In the genomic region with DNA sequence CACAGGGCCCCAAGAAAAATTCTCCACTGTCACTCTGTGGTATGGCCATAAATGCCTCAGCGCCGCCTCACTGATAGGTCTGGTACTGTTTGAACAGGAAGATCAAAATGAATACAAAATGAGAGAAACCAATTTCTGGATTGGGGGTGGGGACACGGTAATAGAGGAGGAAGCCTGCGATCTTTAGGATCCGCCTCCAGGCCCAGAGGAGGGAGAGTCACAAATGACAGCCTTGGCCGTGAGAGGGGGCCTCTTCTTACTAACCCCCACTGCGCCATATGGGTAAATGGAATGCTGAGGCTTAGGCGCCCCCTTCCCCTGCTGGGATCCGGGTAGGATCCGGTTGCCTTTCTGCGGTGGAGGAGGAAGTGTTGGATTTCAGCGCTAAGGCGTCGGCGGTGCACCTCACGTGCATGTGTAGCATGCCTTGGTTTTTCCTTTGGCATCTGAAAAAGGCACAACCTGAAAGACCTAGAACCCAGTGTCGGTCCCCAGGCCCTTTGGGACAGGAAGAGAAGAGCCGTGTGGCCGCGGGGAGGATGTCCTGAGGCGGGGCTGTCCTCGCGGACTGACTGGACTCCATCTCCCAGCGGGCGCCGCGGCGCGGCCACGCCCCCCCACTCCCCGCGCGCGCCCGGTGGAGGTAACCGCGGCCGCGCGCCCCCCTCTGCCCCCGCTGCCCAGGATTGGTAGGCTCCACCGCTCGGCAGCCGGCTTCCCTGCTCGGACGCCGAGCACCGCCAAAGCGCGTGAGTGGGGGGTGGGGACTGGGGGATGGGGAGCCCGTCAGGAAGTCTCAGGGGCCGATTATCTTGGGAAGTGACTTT, we compare ENCODE assay signal across 8 cellular contexts. TPM values are rescaled to one million over a fixed set of nuclear protein-coding genes. Genes with fewer than 3 reads are reported as not detected.
A peak's percentile ranks its signal among the peaks of the same experiment; 100 is the strongest.
DNase-seq lines count a peak whose midpoint lies in the region; ATAC-seq and TF ChIP-seq lines count a peak whose summit lies in the region.

No MANE protein-coding gene starts in this region.

- no peak overlapping the region for H4K8ac ChIP-seq in H9 (replicated peaks; ENCODE audit: insufficient read length, low read depth, low read length)

- no peak for TF ChIP-seq EP300 in neural cell (conservative IDR thresholded peaks at IDR 0.05; ENCODE audit: poor library complexity, severe bottlenecking)

- WGBS in H9 (ENCODE audit: extremely low coverage, insufficient read length, low lambda C conversion rate): no CpG with 5 or more reads among the region's 52 CpGs

- H3K36me3 ChIP-seq in Loucy (ENCODE audit: insufficient read depth, low read length): peaks cover 1% of the 10 kb centered on the region; the same call in 1 of the 2 replicates
- no peaks in the 10 kb centered on the region for H3K36me3 ChIP-seq in neural cell (ENCODE audit: insufficient read depth, low read length)

- H3K79me1 ChIP-seq in H9 (ENCODE audit: insufficient read depth, low read depth, low read length, poor library complexity, severe bottlenecking): no peaks in the 10 kb centered on the region

- H3K27ac ChIP-seq in H9 (ENCODE audit: insufficient read length, low read depth, low read length): peak overlapping the region; percentile 30
- peak overlapping the region; percentile 89 for H3K27ac ChIP-seq in neural cell (ENCODE audit: low read length)

- ATAC-seq in stimulated activated naive CD8-positive, alpha-beta T cell treated with anti-CD3 and anti-CD28 coated beads, Interleukin-15, amount 100 ng/mL, for 72 hours: peak; percentile 74

- no peak overlapping the region for H4K91ac ChIP-seq in H9 (ENCODE audit: insufficient read length, low read depth, low read length)

- H3K9ac ChIP-seq in H9 (ENCODE audit: extremely low read depth, insufficient read length, low read length) (no peak overlapping the region), Loucy (ENCODE audit: low read depth, low read length, poor library complexity, severe bottlenecking) (peak overlapping the region; percentile 87), neural cell (ENCODE audit: low read length) (peak overlapping the region; percentile 84)

- peak overlapping the region; percentile 75 for H3K4me3 ChIP-seq in Loucy (ENCODE audit: low read length, poor library complexity, severe bottlenecking)
- H3K4me3 ChIP-seq in neural cell (ENCODE audit: low read length): peak overlapping the region; percentile 75

- H3K36me3 Mint-ChIP-seq in H9 (ENCODE audit: insufficient read depth in 1 of 3, low read depth in 3 of 3): peaks cover under 1 to 6% (median 2%) of the 10 kb centered on the region in 3 experiments; a peak in 6 of 7 replicates

- peak overlapping the region; percentile 37 for H3K18ac ChIP-seq in H9 (ENCODE audit: insufficient read length, low read depth, low read length)

- H4K20me1 ChIP-seq in H9 (ENCODE audit: control insufficient read depth, insufficient read depth, insufficient read length): no peaks in the 10 kb centered on the region
- peaks cover 36% of the 10 kb centered on the region for H4K20me1 ChIP-seq in Loucy (ENCODE audit: insufficient read depth, low read length, poor library complexity, severe bottlenecking)
- peaks cover 3% of the 10 kb centered on the region for H4K20me1 ChIP-seq in neural cell (ENCODE audit: insufficient read depth)

- H2AK5ac ChIP-seq in H9 (ENCODE audit: insufficient read length, low read length): no peak overlapping the region

- peak; percentile 90 for DNase-seq in EL
- peak; percentile 92 for DNase-seq in H9
- peak; percentile 88 for DNase-seq in SHP77 treated with DMSO at 0.1 percent for 48 hours (lab: John Stamatoyannopoulos, UW)
- peak; percentile 75 for DNase-seq in activated gamma-delta T cell (lab: John Stamatoyannopoulos, UW)
- DNase-seq in fibroblast of the conjunctiva (ENCODE audit: low read depth): peak; percentile 68
- peak; percentile 86 to 88 for DNase-seq in stimulated activated naive CD8-positive, alpha-beta T cell treated with anti-CD3 and anti-CD28 coated beads, Interleukin-15, amount 100 ng/mL, for 72 hours

- peak overlapping the region; percentile 82; the same call in 1 of the 2 replicates for H3K14ac ChIP-seq in H9 (ENCODE audit: insufficient read depth, low read length)

- H3K23ac ChIP-seq in H9 (ENCODE audit: insufficient read length, low read depth, low read length): no peak overlapping the region

- no peak overlapping the region for H2BK120ac ChIP-seq in H9 (ENCODE audit: low read depth, low read length, poor library complexity, severe bottlenecking)

- H3K79me2 ChIP-seq in H9 (ENCODE audit: insufficient read depth, low read length) (peaks cover 12% of the 10 kb centered on the region; the same call in 1 of the 2 replicates), Loucy (ENCODE audit: insufficient read depth, low read length) (peaks cover 39% of the 10 kb centered on the region), neural cell (replicated peaks; ENCODE audit: insufficient read depth, low read length) (peaks cover 34% of the 10 kb centered on the region)

- H3K4me3 Mint-ChIP-seq in H9: peak overlapping the region; percentile 84 to 91
- H3K4me3 Mint-ChIP-seq in stimulated activated naive CD8-positive, alpha-beta T cell treated with anti-CD3 and anti-CD28 coated beads, Interleukin-15, amount 100 ng/mL, for 72 hours: peak overlapping the region; percentile 80 to 88

- H3K27me3 ChIP-seq in H9 (ENCODE audit: insufficient read depth, low read length) (no peaks in the 10 kb centered on the region), Loucy (ENCODE audit: insufficient read depth, low read length, poor library complexity, severe bottlenecking) (no peaks in the 10 kb centered on the region), neural cell (ENCODE audit: insufficient read depth, low read depth, low read length) (no peaks in the 10 kb centered on the region)

- H2BK20ac ChIP-seq in H9 (ENCODE audit: low read depth, low read length, poor library complexity, severe bottlenecking): no peak overlapping the region

- H3K27ac Mint-ChIP-seq in H9: peak overlapping the region; percentile 80 to 98 (median 97)
- peak overlapping the region; percentile 96 to 99 for H3K27ac Mint-ChIP-seq in stimulated activated naive CD8-positive, alpha-beta T cell treated with anti-CD3 and anti-CD28 coated beads, Interleukin-15, amount 100 ng/mL, for 72 hours

- H3T11ph ChIP-seq in H9 (ENCODE audit: low read length): no peak overlapping the region

- no peak for TF ChIP-seq RAD21 in neural cell (conservative IDR thresholded peaks at IDR 0.05)

- peak overlapping the region; percentile 54 for H3K4me2 ChIP-seq in H9 (ENCODE audit: insufficient read depth, insufficient read length, low read length)
- peak overlapping the region; percentile 94 for H3K4me2 ChIP-seq in Loucy (ENCODE audit: low read depth, low read length, poor library complexity, severe bottlenecking)
- peak overlapping the region; percentile 49 for H3K4me2 ChIP-seq in neural cell (ENCODE audit: low read length)

- H2AFZ ChIP-seq in H9 (ENCODE audit: low read length) (no peak overlapping the region), Loucy (ENCODE audit: low read length) (peak overlapping the region; percentile 80), neural cell (ENCODE audit: low read depth, low read length) (peak overlapping the region; percentile 51)

- H3K9me3 Mint-ChIP-seq in H9: no peaks in the 10 kb centered on the region
- no peaks in the 10 kb centered on the region for H3K9me3 Mint-ChIP-seq in stimulated activated naive CD8-positive, alpha-beta T cell treated with anti-CD3 and anti-CD28 coated beads, Interleukin-15, amount 100 ng/mL, for 72 hours

- no peaks in the 10 kb centered on the region for H3K9me2 ChIP-seq in Loucy (replicated peaks; ENCODE audit: low read depth, low read length)
- H3K9me2 ChIP-seq in neural cell (ENCODE audit: insufficient read depth, low read length): no peaks in the 10 kb centered on the region

- TF ChIP-seq CTCF in H9 (conservative IDR thresholded peaks at IDR 0.05) (no peak), Loucy (conservative IDR thresholded peaks at IDR 0.05; ENCODE audit: low read length) (peak; percentile 42; the same call in 1 of the 2 replicates), neural cell (IDR thresholded peaks at IDR 0.05; ENCODE audit: poor library complexity, severe bottlenecking) (peak; percentile 49)

- no peaks in the 10 kb centered on the region for H3K9me3 ChIP-seq in H9 (ENCODE audit: control insufficient read depth, low read depth, low read length)
- H3K9me3 ChIP-seq in Loucy (ENCODE audit: insufficient read depth, low read depth, low read length): no peaks in the 10 kb centered on the region
- H3K9me3 ChIP-seq in neural cell (ENCODE audit: low read length): no peaks in the 10 kb centered on the region

- H3K4me1 ChIP-seq in H9 (ENCODE audit: insufficient read depth, low read length): peaks cover 7% of the 10 kb centered on the region; the same call in 1 of the 2 replicates
- H3K4me1 ChIP-seq in Loucy (ENCODE audit: insufficient read depth, low read length, poor library complexity, severe bottlenecking): peaks cover 59% of the 10 kb centered on the region

- H4K5ac ChIP-seq in H9 (ENCODE audit: insufficient read length, low read depth, low read length): no peak overlapping the region

- H2BK15ac ChIP-seq in H9 (ENCODE audit: low read depth, low read length): no peak overlapping the region

- H3K4me1 Mint-ChIP-seq in H9: peaks cover 40 to 41% of the 10 kb centered on the region in 2 experiments
- peaks cover 66% of the 10 kb centered on the region for H3K4me1 Mint-ChIP-seq in stimulated activated naive CD8-positive, alpha-beta T cell treated with anti-CD3 and anti-CD28 coated beads, Interleukin-15, amount 100 ng/mL, for 72 hours

- no peak overlapping the region for H3K4ac ChIP-seq in H9 (ENCODE audit: low read depth, low read length)

- peaks cover 13% of the 10 kb centered on the region for H3K23me2 ChIP-seq in H9 (ENCODE audit: insufficient read length, low read depth, low read length, poor library complexity, severe bottlenecking)

- H3K27me3 Mint-ChIP-seq in H9 (ENCODE audit: low read depth): no peaks in the 10 kb centered on the region
- H3K27me3 Mint-ChIP-seq in stimulated activated naive CD8-positive, alpha-beta T cell treated with anti-CD3 and anti-CD28 coated beads, Interleukin-15, amount 100 ng/mL, for 72 hours: no peaks in the 10 kb centered on the region

- H2BK5ac ChIP-seq in H9 (ENCODE audit: insufficient read length, low read length): no peak overlapping the region

- no peak overlapping the region for H3K56ac ChIP-seq in H9 (ENCODE audit: insufficient read length, low read depth, low read length)

- peaks cover 10% of the 10 kb centered on the region for H3F3A ChIP-seq in Loucy (ENCODE audit: low read depth)
- peaks cover 4% of the 10 kb centered on the region for H3F3A ChIP-seq in neural cell (ENCODE audit: insufficient read depth, low read length, poor library complexity, severe bottlenecking)

- H2BK12ac ChIP-seq in H9 (ENCODE audit: insufficient read length, low read depth, low read length): no peak overlapping the region

RNA-seq across cellular contexts. Expression of a gene that starts 0.7 kb away (rescaled TPM):
- total RNA-seq in H9 (2021): 36.9 and 41.0 TPM in 2 replicates
- polyA plus RNA-seq in neural cell: 46.1 and 66.9 TPM in 2 replicates
- polyA minus RNA-seq in neural cell: 79.1 and 92.6 TPM in 2 replicates

RNA-seq across cellular contexts. Expression of a gene that starts 11.4 kb away (rescaled TPM):
- 25.2 and 26.3 TPM in 2 replicates for total RNA-seq in H9 (2021)
- 7.7 and 16.5 TPM in 2 replicates for polyA plus RNA-seq in neural cell
- polyA minus RNA-seq in neural cell: 8.7 and 10.2 TPM in 2 replicates

RNA-seq across cellular contexts. Expression of a gene that starts 20.6 kb away (rescaled TPM):
- total RNA-seq in H9 (2021): 29.3 and 29.5 TPM in 2 replicates
- 47.2 and 48.1 TPM in 2 replicates for polyA plus RNA-seq in neural cell
- 67.0 and 78.2 TPM in 2 replicates for polyA minus RNA-seq in neural cell

RNA-seq across cellular contexts. Expression of a gene that starts 54.4 kb away (rescaled TPM):
- total RNA-seq in H9 (2021): 65.0 and 67.0 TPM in 2 replicates
- polyA plus RNA-seq in neural cell: 9.8 and 13.0 TPM in 2 replicates
- 3.4 and 4.9 TPM in 2 replicates for polyA minus RNA-seq in neural cell

Comparison
In these comparisons a context has a peak if more than half of its experiments do, and no peak if none do; other contexts are left out.
1. Peak in every context shown above with its lines: DNase-seq, ATAC-seq, H3K4me3 ChIP-seq and H3K27ac ChIP-seq.